ENCODE assay signal across 9 cellular contexts in the genomic region with DNA sequence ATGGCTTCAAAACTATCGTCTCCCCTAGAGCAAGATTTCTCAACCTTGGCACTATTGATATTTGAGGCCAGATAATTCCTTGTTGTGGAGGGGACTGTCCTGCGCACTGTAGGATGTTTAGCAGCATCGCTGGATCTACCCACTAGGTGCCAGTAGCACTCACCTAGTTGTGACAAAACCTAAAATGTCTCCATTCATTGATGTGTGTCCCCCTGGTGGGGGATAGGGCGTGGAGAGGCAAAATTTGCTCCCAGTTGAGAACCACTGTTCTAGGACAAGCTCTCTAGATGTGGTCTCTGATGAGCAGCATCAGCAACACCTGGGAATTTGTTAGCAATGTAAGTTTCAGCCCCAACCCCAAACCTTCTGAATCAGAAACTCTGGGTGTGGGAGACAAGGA.
A peak's percentile ranks its signal among the peaks of the same experiment; 100 is the strongest.
DNase-seq lines count a peak whose midpoint lies in the region; ATAC-seq, FAIRE-seq and TF ChIP-seq lines count a peak whose summit lies in the region.
"Had no signal": no experiment of that assay in that cellular context is flagged by ENCODE, and none has a peak within 500 bp of the region (broad histone marks: within the 10 kb centered on the region; RNA-seq: fewer than 3 reads in every experiment).

No MANE protein-coding gene starts in this region.

- TF ChIP-seq CTCF in left ventricle myocardium inferior (IDR thresholded peaks at IDR 0.05; ENCODE audit: borderline replicate concordance): peak; percentile 28
- TF ChIP-seq CTCF in heart left ventricle (IDR thresholded peaks at IDR 0.05): peak in 5 of 12 donors; percentile 7 to 20 (median 11)
- TF ChIP-seq CTCF in fibroblast of villous mesenchyme (IDR thresholded peaks at IDR 0.05; ENCODE audit: insufficient read depth, low read depth, low read length): peak; percentile 23

- H3K4me1 ChIP-seq in left ventricle myocardium inferior (no peaks in the 10 kb centered on the region), heart left ventricle (no peaks in the 10 kb centered on the region)

- 65 to 77% (median 70%) methylated on average over 4 of the region's 4 CpGs for WGBS in heart left ventricle, 4 donors

- H3K36me3 ChIP-seq in left ventricle myocardium inferior (no peaks in the 10 kb centered on the region), heart left ventricle (no peaks in the 10 kb centered on the region)

- H3K27ac ChIP-seq in left ventricle myocardium inferior (replicated peaks): no peak overlapping the region
- no peak overlapping the region for H3K27ac ChIP-seq in heart left ventricle

- no peak overlapping the region for H3K4me3 Mint-ChIP-seq in T-helper 2 cell treated with Interferon-gamma antibody and Interleukin-4, amounts not matched to agents 5 μg/mL and 100 μg/mL, for 36 hours

- intact Hi-C loops in left ventricle myocardium inferior (cut with micrococcal nuclease) (no loop called here), heart left ventricle (cut with DNase I) (loop anchor here in 2 of 10 donors (10.0 kb wide), 2 partner anchors 57 to 163 kb away; no protein-coding TSS in a partner anchor)

- H3K4me1 Mint-ChIP-seq in T-helper 2 cell treated with Interferon-gamma antibody and Interleukin-4, amounts not matched to agents 5 μg/mL and 100 μg/mL, for 36 hours (ENCODE audit: low read depth): peaks cover 14% of the 10 kb centered on the region

- H3K9me3 ChIP-seq in left ventricle myocardium inferior (replicated peaks): peaks cover 13% of the 10 kb centered on the region
- H3K9me3 ChIP-seq in heart left ventricle: peaks cover 0 to 11% (median 2%) of the 10 kb centered on the region in 12 donors

- ATAC-seq in heart left ventricle: no peak
- no peak for ATAC-seq in HG02642 (IDR thresholded peaks at IDR 0.05; ENCODE audit: poor library complexity, unreplicated experiment)
- no peak for ATAC-seq in HG02623 (IDR thresholded peaks at IDR 0.05; ENCODE audit: unreplicated experiment)

- no peak overlapping the region for H3K4me3 ChIP-seq in left ventricle myocardium inferior
- no peak overlapping the region for H3K4me3 ChIP-seq in heart left ventricle
- H3K4me3 ChIP-seq in fibroblast of villous mesenchyme (ENCODE audit: low read depth, low read length): no peak overlapping the region

- H3K9me3 Mint-ChIP-seq in T-helper 2 cell treated with Interferon-gamma antibody and Interleukin-4, amounts not matched to agents 5 μg/mL and 100 μg/mL, for 36 hours: peaks cover 9% of the 10 kb centered on the region

- no peak overlapping the region for H3K27ac Mint-ChIP-seq in T-helper 2 cell treated with Interferon-gamma antibody and Interleukin-4, amounts not matched to agents 5 μg/mL and 100 μg/mL, for 36 hours

- H3K36me3 Mint-ChIP-seq in T-helper 2 cell treated with Interferon-gamma antibody and Interleukin-4, amounts not matched to agents 5 μg/mL and 100 μg/mL, for 36 hours (ENCODE audit: low read depth): peaks cover 23% of the 10 kb centered on the region

- H3K27me3 Mint-ChIP-seq in T-helper 2 cell treated with Interferon-gamma antibody and Interleukin-4, amounts not matched to agents 5 μg/mL and 100 μg/mL, for 36 hours (ENCODE audit: low read depth): no peaks in the 10 kb centered on the region

- H3K27me3 ChIP-seq in left ventricle myocardium inferior (ENCODE audit: low read depth) (peaks cover 17% of the 10 kb centered on the region), heart left ventricle (no peaks in the 10 kb centered on the region)

- no peak for TF ChIP-seq POLR2A in heart left ventricle (IDR thresholded peaks at IDR 0.05)

- no peak for DNase-seq in left ventricle myocardium inferior
- DNase-seq in heart left ventricle: no peak
- peak; percentile 7 for DNase-seq in T-helper 2 cell treated with Interferon-gamma antibody and Interleukin-4, amounts not matched to agents 5 μg/mL and 100 μg/mL, for 36 hours (ENCODE audit: low spot score)
- DNase-seq in fibroblast of villous mesenchyme (ENCODE audit: low read depth): no peak
- DNase-seq in urothelium cell line (ENCODE audit: low spot score): peak; percentile 7
- DNase-seq in retina: no peak

- FAIRE-seq in urothelium cell line (lab: Jason Lieb, UNC): no peak
- FAIRE-seq: bronchial epithelial cell had no signal

Comparison
In these comparisons a context has a peak if more than half of its experiments do, and no peak if none do; other contexts are left out.
1. DNase-seq: peak in T-helper 2 cell treated with Interferon-gamma antibody and Interleukin-4, amounts not matched to agents 5 μg/mL and 100 μg/mL, for 36 hours (single experiment) and urothelium cell line (single experiment); none in left ventricle myocardium inferior (single experiment), heart left ventricle (0 of 5), fibroblast of villous mesenchyme (single experiment) and retina (single experiment).